ENCODE assay signal across 1 cellular context in the genomic region with DNA sequence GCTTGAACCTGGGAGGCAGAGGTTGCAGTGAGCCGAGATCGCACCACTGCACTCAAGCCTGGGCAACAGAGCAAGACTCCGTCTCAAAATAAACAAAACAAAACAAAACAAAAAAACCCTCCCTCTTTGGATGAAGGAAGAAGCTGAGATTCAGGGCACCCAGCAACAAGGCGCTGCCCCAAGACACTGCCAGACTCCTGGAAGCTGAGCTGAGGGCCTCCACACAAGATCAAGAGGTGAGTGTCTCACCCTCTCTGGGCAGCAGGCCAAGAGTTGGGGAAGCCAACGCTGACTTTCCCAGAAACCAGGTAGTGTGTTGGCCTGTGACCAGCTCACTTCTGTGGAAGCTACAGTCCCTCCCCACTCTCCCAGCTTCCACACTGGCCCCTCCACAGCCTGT.
TF ChIP-seq lines count a peak whose summit lies in the region.

No MANE protein-coding gene starts in this region.

TF ChIP-seq in HCT116, 20 proteins besides CTCF, POLR2A, EP300 and RAD21 (continued from another document):
- TF ChIP-seq REST (IDR thresholded peaks at IDR 0.05; ENCODE audit: low read depth) (no peak), EZH2 (IDR thresholded peaks at IDR 0.05) (no peak), EZH2phosphoT487 (IDR thresholded peaks at IDR 0.05; ENCODE audit: borderline replicate concordance) (no peak), POLR2AphosphoS5 (IDR thresholded peaks at IDR 0.05; ENCODE audit: low read depth, low read length) (no peak), ZNF274 (IDR thresholded peaks at IDR 0.05; ENCODE audit: low read depth, low read length) (no peak)
TF ChIP-seq in HCT116: peak in this region for 0.
